ENCODE assay signal across 1 cellular context in the genomic region with DNA sequence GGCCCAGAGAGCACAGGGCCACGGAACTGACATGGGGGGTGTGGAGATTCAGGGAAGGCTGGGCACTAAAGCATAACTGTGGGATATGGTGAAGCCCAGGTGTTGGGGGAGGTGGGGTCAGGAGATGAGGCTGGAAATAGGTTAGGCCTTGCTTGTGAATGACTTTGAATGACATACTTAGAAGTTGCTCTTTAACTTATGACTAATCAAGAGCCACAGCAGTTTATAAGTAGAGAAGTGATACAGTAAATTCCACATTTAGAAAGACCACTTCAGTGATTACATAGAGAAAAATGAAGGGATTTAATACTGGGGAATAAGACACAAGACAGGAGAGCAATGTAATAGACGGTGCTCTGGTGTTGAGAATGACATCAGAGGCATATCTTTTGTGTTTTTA.
TF ChIP-seq lines count a peak whose summit lies in the region.

No MANE protein-coding gene starts in this region.

TF ChIP-seq in A549, 52 proteins besides CTCF, POLR2A, EP300 and RAD21 (continued from another document):
- TF ChIP-seq, protein P1, sequence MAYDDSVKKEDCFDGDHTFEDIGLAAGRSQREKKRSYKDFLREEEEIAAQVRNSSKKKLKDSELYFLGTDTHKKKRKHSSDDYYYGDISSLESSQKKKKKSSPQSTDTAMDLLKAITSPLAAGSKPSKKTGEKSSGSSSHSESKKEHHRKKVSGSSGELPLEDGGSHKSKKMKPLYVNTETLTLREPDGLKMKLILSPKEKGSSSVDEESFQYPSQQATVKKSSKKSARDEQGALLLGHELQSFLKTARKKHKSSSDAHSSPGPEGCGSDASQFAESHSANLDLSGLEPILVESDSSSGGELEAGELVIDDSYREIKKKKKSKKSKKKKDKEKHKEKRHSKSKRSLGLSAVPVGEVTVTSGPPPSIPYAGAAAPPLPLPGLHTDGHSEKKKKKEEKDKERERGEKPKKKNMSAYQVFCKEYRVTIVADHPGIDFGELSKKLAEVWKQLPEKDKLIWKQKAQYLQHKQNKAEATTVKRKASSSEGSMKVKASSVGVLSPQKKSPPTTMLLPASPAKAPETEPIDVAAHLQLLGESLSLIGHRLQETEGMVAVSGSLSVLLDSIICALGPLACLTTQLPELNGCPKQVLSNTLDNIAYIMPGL (CRISPR knock-in tag; IDR thresholded peaks at IDR 0.05; ENCODE audit: borderline replicate concordance), result no peak
- peak; percentile 59; the same call in 1 of the 2 replicates for TF ChIP-seq JUNB (IDR thresholded peaks at IDR 0.05)
- no peak for TF ChIP-seq NPAS2 (CRISPR knock-in tag; IDR thresholded peaks at IDR 0.05; ENCODE audit: borderline replicate concordance)
- no peak for TF ChIP-seq TP53 (CRISPR knock-in tag; IDR thresholded peaks at IDR 0.05)
- no peak for TF ChIP-seq ZFP36 (IDR thresholded peaks at IDR 0.05; ENCODE audit: borderline replicate concordance, partially characterized antibody)
- TF ChIP-seq, protein P2, sequence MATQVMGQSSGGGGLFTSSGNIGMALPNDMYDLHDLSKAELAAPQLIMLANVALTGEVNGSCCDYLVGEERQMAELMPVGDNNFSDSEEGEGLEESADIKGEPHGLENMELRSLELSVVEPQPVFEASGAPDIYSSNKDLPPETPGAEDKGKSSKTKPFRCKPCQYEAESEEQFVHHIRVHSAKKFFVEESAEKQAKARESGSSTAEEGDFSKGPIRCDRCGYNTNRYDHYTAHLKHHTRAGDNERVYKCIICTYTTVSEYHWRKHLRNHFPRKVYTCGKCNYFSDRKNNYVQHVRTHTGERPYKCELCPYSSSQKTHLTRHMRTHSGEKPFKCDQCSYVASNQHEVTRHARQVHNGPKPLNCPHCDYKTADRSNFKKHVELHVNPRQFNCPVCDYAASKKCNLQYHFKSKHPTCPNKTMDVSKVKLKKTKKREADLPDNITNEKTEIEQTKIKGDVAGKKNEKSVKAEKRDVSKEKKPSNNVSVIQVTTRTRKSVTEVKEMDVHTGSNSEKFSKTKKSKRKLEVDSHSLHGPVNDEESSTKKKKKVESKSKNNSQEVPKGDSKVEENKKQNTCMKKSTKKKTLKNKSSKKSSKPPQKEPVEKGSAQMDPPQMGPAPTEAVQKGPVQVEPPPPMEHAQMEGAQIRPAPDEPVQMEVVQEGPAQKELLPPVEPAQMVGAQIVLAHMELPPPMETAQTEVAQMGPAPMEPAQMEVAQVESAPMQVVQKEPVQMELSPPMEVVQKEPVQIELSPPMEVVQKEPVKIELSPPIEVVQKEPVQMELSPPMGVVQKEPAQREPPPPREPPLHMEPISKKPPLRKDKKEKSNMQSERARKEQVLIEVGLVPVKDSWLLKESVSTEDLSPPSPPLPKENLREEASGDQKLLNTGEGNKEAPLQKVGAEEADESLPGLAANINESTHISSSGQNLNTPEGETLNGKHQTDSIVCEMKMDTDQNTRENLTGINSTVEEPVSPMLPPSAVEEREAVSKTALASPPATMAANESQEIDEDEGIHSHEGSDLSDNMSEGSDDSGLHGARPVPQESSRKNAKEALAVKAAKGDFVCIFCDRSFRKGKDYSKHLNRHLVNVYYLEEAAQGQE (IDR thresholded peaks at IDR 0.05), result no peak
